ENCODE assay signal across 20 cellular contexts in genomic region chr3:151394611-151395010, GRCh38. TPM values are rescaled to one million over a fixed set of nuclear protein-coding genes. Genes with fewer than 3 reads are reported as not detected.
"Had no signal": no experiment of that assay in that cellular context is flagged by ENCODE, and none has a peak within 500 bp of the region (broad histone marks: within the 10 kb centered on the region; RNA-seq: fewer than 3 reads in every experiment).

No MANE protein-coding gene starts in this region.

- ATAC-seq: activated CD4-positive, CD25-positive, alpha-beta regulatory T cell treated with anti-CD3 and anti-CD28 coated beads, Interleukin-2, amount 50 U/mL, for 24 hours; activated naive CD4-positive, alpha-beta T cell treated with anti-CD3 and anti-CD28 coated beads, Interleukin-2, amount 50 U/mL, for 72 hours; activated T-cell treated with anti-CD3 and anti-CD28 coated beads, Interleukin-2, amount 50 U/mL, for 72 hours; mucosa of descending colon; right cardiac atrium had no signal

- H3K27me3 Mint-ChIP-seq: naive B cell; progenitor cell of endocrine pancreas; stimulated activated naive CD8-positive, alpha-beta T cell treated with anti-CD3 and anti-CD28 coated beads, Interleukin-15, Interleukin-2, amounts not matched to agents 100 ng/mL and 50 ng/mL, for 24 hours had no signal

- H3K4me1 ChIP-seq: left ventricle myocardium inferior had no signal

- H3K27me3 ChIP-seq: tibial nerve had no signal

- H3K9me3 ChIP-seq: left ventricle myocardium inferior, mucosa of descending colon, tibial nerve had no signal

- H3K27ac Mint-ChIP-seq: activated naive CD4-positive, alpha-beta T cell treated with anti-CD3 and anti-CD28 coated beads, Interleukin-2, amount 50 U/mL, for 72 hours; activated T-cell treated with anti-CD3 and anti-CD28 coated beads, Interleukin-2, amount 50 U/mL, for 72 hours; progenitor cell of endocrine pancreas; stimulated activated naive CD8-positive, alpha-beta T cell treated with anti-CD3 and anti-CD28 coated beads, Interleukin-15, Interleukin-2, amounts not matched to agents 100 ng/mL and 50 ng/mL, for 24 hours; T-helper 1 cell treated with Interleukin-12 subunit alpha and Interleukin-12 subunit beta and Interleukin-4 antibody, amounts not matched to agents 30 μg/mL and 1 μg/mL, for 36 hours had no signal

- H3K36me3 ChIP-seq: left ventricle myocardium inferior, tibial nerve had no signal

- H3K4me3 ChIP-seq: left ventricle myocardium inferior, mucosa of descending colon, tibial nerve had no signal

- H3K4me1 Mint-ChIP-seq: activated CD4-positive, alpha-beta T cell treated with anti-CD3 and anti-CD28 coated beads, Interleukin-2, amount 10 ng/mL, durations not matched to agents 7 days and 5 days had no signal

- H3K4me3 Mint-ChIP-seq: activated CD4-positive, alpha-beta T cell treated with anti-CD3 and anti-CD28 coated beads, Interleukin-2, amount 10 ng/mL, durations not matched to agents 7 days and 5 days; activated T-cell treated with anti-CD3 and anti-CD28 coated beads, Interleukin-2, amount 50 U/mL, for 72 hours; neural crest cell; stimulated activated naive CD8-positive, alpha-beta T cell treated with anti-CD3 and anti-CD28 coated beads, Interleukin-15, Interleukin-2, amounts not matched to agents 100 ng/mL and 50 ng/mL, for 24 hours; T-helper 1 cell treated with Interleukin-12 subunit alpha and Interleukin-12 subunit beta and Interleukin-4 antibody, amounts not matched to agents 30 μg/mL and 1 μg/mL, for 36 hours had no signal

- H3K9me3 Mint-ChIP-seq: activated CD4-positive, alpha-beta T cell treated with anti-CD3 and anti-CD28 coated beads, Interleukin-2, amount 10 ng/mL, durations not matched to agents 7 days and 5 days; activated naive CD4-positive, alpha-beta T cell treated with anti-CD3 and anti-CD28 coated beads, Interleukin-2, amount 50 U/mL, for 72 hours; activated T-cell treated with anti-CD3 and anti-CD28 coated beads, Interleukin-2, amount 50 U/mL, for 72 hours; naive B cell; neural crest cell; stimulated activated naive CD8-positive, alpha-beta T cell treated with anti-CD3 and anti-CD28 coated beads, Interleukin-15, Interleukin-2, amounts not matched to agents 100 ng/mL and 50 ng/mL, for 24 hours; T-helper 1 cell treated with Interleukin-12 subunit alpha and Interleukin-12 subunit beta and Interleukin-4 antibody, amounts not matched to agents 30 μg/mL and 1 μg/mL, for 36 hours had no signal

- H3K36me3 Mint-ChIP-seq: activated naive CD4-positive, alpha-beta T cell treated with anti-CD3 and anti-CD28 coated beads, Interleukin-2, amount 50 U/mL, for 72 hours; naive B cell had no signal

- DNase-seq: activated CD4-positive, alpha-beta T cell treated with anti-CD3 and anti-CD28 coated beads, Interleukin-2, amount 10 ng/mL, durations not matched to agents 7 days and 5 days; activated CD8-positive, alpha-beta memory T cell treated with anti-CD3 and anti-CD28 coated beads for 24 hours; activated gamma-delta T cell; activated T-cell treated with anti-CD3 and anti-CD28 coated beads, Interleukin-2, amount 50 U/mL, for 72 hours; effector memory CD4-positive, alpha-beta T cell; glutamatergic neuron; hippocampal formation; kidney glomerular epithelial cell; left ventricle myocardium inferior; mucosa of descending colon; naive B cell; right cardiac atrium had no signal

- H3K27ac ChIP-seq: left ventricle myocardium inferior, tibial nerve had no signal

RNA-seq across cellular contexts. Expression of gene P2RY12, which starts 10.1 kb away (rescaled TPM):
- total RNA-seq: activated CD4-positive, alpha-beta T cell treated with anti-CD3 and anti-CD28 coated beads, Interleukin-2, amount 10 ng/mL, durations not matched to agents 7 days and 5 days; activated naive CD4-positive, alpha-beta T cell treated with anti-CD3 and anti-CD28 coated beads, Interleukin-2, amount 50 U/mL, for 72 hours; activated T-cell treated with anti-CD3 and anti-CD28 coated beads, Interleukin-2, amount 50 U/mL, for 72 hours; endothelial cell of umbilical vein; neural crest cell; progenitor cell of endocrine pancreas had no signal
- polyA plus RNA-seq: endothelial cell of umbilical vein had no signal
